In the genomic region with DNA sequence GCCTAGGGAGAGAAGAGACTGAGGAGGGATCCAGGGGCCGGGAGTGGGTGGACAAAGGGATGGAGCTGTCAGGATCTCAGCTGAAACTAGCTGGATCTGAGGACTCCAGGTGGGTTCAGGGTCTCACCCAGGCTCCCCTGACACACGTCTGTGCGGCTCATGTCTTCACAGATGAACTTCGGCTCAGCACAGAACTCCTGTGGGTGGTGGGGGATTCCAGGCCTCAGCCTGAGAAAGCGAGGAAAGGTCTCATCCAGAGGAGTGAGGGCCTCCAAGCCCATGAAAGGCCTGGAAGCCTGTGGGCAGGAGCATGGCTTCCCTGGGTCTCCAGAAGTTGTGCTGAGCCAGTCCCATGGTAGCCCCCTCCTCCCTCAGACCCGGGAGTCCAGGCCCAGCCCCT, we compare ENCODE assay signal across 22 cellular contexts. TPM values are rescaled to one million over a fixed set of nuclear protein-coding genes. Genes with fewer than 3 reads are reported as not detected.
DNase-seq lines count a peak whose midpoint lies in the region; ATAC-seq, FAIRE-seq and TF ChIP-seq lines count a peak whose summit lies in the region.
"Had no signal": no experiment of that assay in that cellular context is flagged by ENCODE, and none has a peak within 500 bp of the region (broad histone marks: within the 10 kb centered on the region; RNA-seq: fewer than 3 reads in every experiment).

No MANE protein-coding gene starts in this region.

- H3K9ac ChIP-seq in HepG2 (ENCODE audit: insufficient read depth, low read depth, low read length): peak overlapping the region; percentile 39; the same call in 1 of the 2 replicates

- H3K4me3 ChIP-seq in HepG2 (replicated peaks in 1 of 3; ENCODE audit: insufficient read depth in 1 of 3, low read depth in 2 of 3, low read length in 3 of 3) (no peak overlapping the region), small intestine (ENCODE audit: low read depth in 1 of 2, low read length in 2 of 2) (no peak overlapping the region)
- H3K4me3 ChIP-seq: GM23338 had no signal

- BruUV-seq in HepG2 (replicated peaks; lab: Mats Ljungman, UMichigan): no TSS peak

- intact Hi-C loops in HepG2 (cut with micrococcal nuclease; ENCODE audit: unreplicated experiment): no loop called here

- H4K20me1 ChIP-seq in HepG2 (ENCODE audit: insufficient read depth, low read length): no peaks in the 10 kb centered on the region

- H3K4me1 ChIP-seq in HepG2 (ENCODE audit: insufficient read depth, low read length) (peaks cover 38% of the 10 kb centered on the region), small intestine (ENCODE audit: control insufficient read depth in 2 of 2, insufficient read depth in 1 of 2, low read depth in 1 of 2, low read length in 1 of 2) (no peaks in the 10 kb centered on the region)

- H3K36me3 ChIP-seq in HepG2 (replicated peaks in 1 of 2; ENCODE audit: control insufficient read depth in 1 of 2, insufficient read depth in 2 of 2, low read length in 2 of 2): no peaks in the 10 kb centered on the region
- H3K36me3 ChIP-seq in small intestine (ENCODE audit: control insufficient read depth in 2 of 2, insufficient read depth in 2 of 2, low read length in 2 of 2): no peaks in the 10 kb centered on the region

- peak; percentile 22 for DNase-seq in 8988T
- peak; percentile 9 for DNase-seq in D721Med (ENCODE audit: insufficient read length, low spot score)
- DNase-seq in HuH-7.5 (ENCODE audit: low spot score): peak; percentile 6
- DNase-seq in HepG2 (ENCODE audit: low spot score): no peak
- DNase-seq in small intestine: no peak
- no peak for DNase-seq in inferior parietal cortex (ENCODE audit: extremely low spot score)
- DNase-seq in activated naive CD4-positive, alpha-beta T cell treated with anti-CD3 and anti-CD28 coated beads, Interleukin-2, amount 50 U/mL, for 16 hours: no peak
- no peak for DNase-seq in NCI-H1436 (lab: John Stamatoyannopoulos, UW)
- DNase-seq: C1 segment of cervical spinal cord; CD8-positive, alpha-beta memory T cell; DMS79; KBM-7; NCI-H1105 treated with DMSO at 0.1 percent for 48 hours; NCI-H1694 treated with DMSO at 0.1 percent for 48 hours; NCI-H510A; NCI-H748 treated with DMSO at 0.1 percent for 48 hours had no signal

- no peak overlapping the region for H3K27ac ChIP-seq in HepG2 (ENCODE audit: extremely low read length, insufficient read depth, low read length)
- H3K27ac ChIP-seq in small intestine (ENCODE audit: low read depth in 1 of 2, low read length in 1 of 2): no peak overlapping the region

- TF ChIP-seq RAD21 in HepG2 (CRISPR knock-in tag; IDR thresholded peaks at IDR 0.05): no peak

- no peaks in the 10 kb centered on the region for H3K79me2 ChIP-seq in HepG2 (ENCODE audit: insufficient read depth, low read length)

- no peak; the same call in 2 of the 3 replicates for ATAC-seq in HepG2
- ATAC-seq: GM23338, Right ventricle myocardium inferior had no signal

- CTCF ChIA-PET in HepG2 (lab: Yijun Ruan, JAX; ENCODE audit: low intra/inter-chr PET ratio, low total read pairs): no interaction called here

- whole genome bisulfite sequencing in HepG2 (ENCODE audit: low lambda C conversion rate): 82% methylated on average over 5 of the region's 6 CpGs
- 81 to 86% (median 81%) methylated on average over 6 of the region's 6 CpGs for WGBS in small intestine, 3 donors

- in situ Hi-C loops in HepG2 (cut with HindIII; ENCODE audit: extremely low pct_ligation_motif_present, low pct_unique_long_range_greater_than_20kb): loop anchor here (5.0 to 25.0 kb wide), 2 partner anchors 89 to 169 kb away; a partner anchor contains a TSS

- no peaks in the 10 kb centered on the region for H3K9me3 ChIP-seq in HepG2 (ENCODE audit: low read length)
- H3K9me3 ChIP-seq in small intestine (ENCODE audit: control insufficient read depth, low read depth): no peaks in the 10 kb centered on the region

- no peak overlapping the region for H2AFZ ChIP-seq in HepG2 (ENCODE audit: low read length)
- H2AFZ ChIP-seq: GM23338 had no signal

- FAIRE-seq in D721Med (lab: Jason Lieb, UNC) (no peak), HepG2 (lab: Jason Lieb, UNC) (no peak), small intestine (lab: Jason Lieb, UNC) (no peak)
- FAIRE-seq: RCC 7860 had no signal

- POLR2A ChIA-PET in HepG2 (lab: Yijun Ruan, JAX): no interaction called here

- H3K27me3 ChIP-seq in HepG2 (ENCODE audit: control insufficient read depth in 1 of 2, insufficient read depth in 2 of 2, low read length in 2 of 2): no peaks in the 10 kb centered on the region
- no peaks in the 10 kb centered on the region for H3K27me3 ChIP-seq in small intestine (ENCODE audit: control insufficient read depth in 2 of 2, insufficient read depth in 2 of 2, low read length in 2 of 2)

- H3K4me2 ChIP-seq in HepG2 (ENCODE audit: low read depth, low read length): peak overlapping the region; percentile 15; the same call in 1 of the 2 replicates
- H3K4me2 ChIP-seq: GM23338 had no signal

- TF ChIP-seq POLR2A in HepG2 (IDR thresholded peaks at IDR 0.05; ENCODE audit: insufficient read depth in 1 of 2, low read depth in 2 of 2, low read length in 2 of 2): no peak

- no peak for TF ChIP-seq EP300 in HepG2 (IDR thresholded peaks at IDR 0.05; ENCODE audit: low read depth in 2 of 2, low read length in 2 of 2)
- TF ChIP-seq EP300 in HepG2 (CRISPR knock-in tag; IDR thresholded peaks at IDR 0.05; ENCODE audit: borderline replicate concordance): no peak

- no peak for TF ChIP-seq CTCF in D721Med (IDR thresholded peaks at IDR 0.05; ENCODE audit: insufficient read depth, missing control alignments)
- no peak for TF ChIP-seq CTCF in HepG2 (CRISPR knock-in tag; IDR thresholded peaks at IDR 0.05)

RNA-seq across cellular contexts. Expression of a gene that starts 1.4 kb away (rescaled TPM):
- total RNA-seq in HepG2 (2016; rRNA removed; fragmentation: Illumina TruSeq; extraction: Trizol): 0.62 and 1.6 TPM in 2 replicates
- 1.0 and 1.2 TPM in 2 replicates for total RNA-seq in HepG2 (2016; cell fraction: cytosol; rRNA removed; fragmentation: Illumina TruSeq; extraction: Trizol; ENCODE audit: low read depth)
- total RNA-seq in HepG2 (2016; cell fraction: insoluble cytoplasmic fraction; rRNA removed; fragmentation: Illumina TruSeq; extraction: Trizol): 0.30 and 1.3 TPM in 2 replicates
- 0.49 and 0.59 TPM in 2 replicates for total RNA-seq in HepG2 (2016; cell fraction: membrane; rRNA removed; fragmentation: Illumina TruSeq; extraction: Trizol)
- 2.3 and 2.9 TPM in 2 replicates for total RNA-seq in HepG2 (2016; cell fraction: nucleus; rRNA removed; fragmentation: Illumina TruSeq; extraction: Trizol)
- polyA plus RNA-seq in HepG2 (2011; rRNA removed) (13.6 and 20.4 TPM in 2 replicates), small intestine (10 to 100 TPM in 1 of 3 donors, 1 to 10 TPM in 2; 2.4 to 26.1 (median 2.7) TPM)
- polyA plus RNA-seq in HepG2 (2011; cell fraction: cytosol; rRNA removed): 3.4 and 3.8 TPM in 2 replicates
- 230 and 249 TPM in 2 replicates for polyA plus RNA-seq in HepG2 (2011; cell fraction: nucleus; rRNA removed)
- 8.4 and 11.4 TPM in 2 replicates for polyA plus RNA-seq in HepG2 (2012)
- polyA plus RNA-seq in HepG2 (2016; cell fraction: cytosol; fragmentation: Illumina TruSeq; extraction: Trizol; ENCODE audit: low read depth): 0.35 and 0.73 TPM in 2 replicates
- 0.66 and 0.96 TPM in 2 replicates for polyA plus RNA-seq in HepG2 (2016; cell fraction: insoluble cytoplasmic fraction; fragmentation: Illumina TruSeq; extraction: Trizol; ENCODE audit: low read depth)
- polyA plus RNA-seq in HepG2 (2016; cell fraction: membrane; fragmentation: Illumina TruSeq; extraction: Trizol; ENCODE audit: low read depth): 0.66 and 0.81 TPM in 2 replicates
- 16.2 and 18.9 TPM in 2 replicates for polyA plus RNA-seq in HepG2 (2016; cell fraction: nucleus; fragmentation: Illumina TruSeq; extraction: Trizol; ENCODE audit: insufficient read depth, low read depth)
- polyA minus RNA-seq in HepG2 (2011; rRNA and poly(A)+ RNA removed; ENCODE audit: low replicate concordance): 4.4 TPM in 1 of 2 replicates, not detected in the other
- polyA minus RNA-seq in HepG2 (2011; cell fraction: cytosol; rRNA and poly(A)+ RNA removed): 0.69 and 2.0 TPM in 2 replicates
- 10.0 and 11.6 TPM in 2 replicates for polyA minus RNA-seq in HepG2 (2011; cell fraction: nucleus; rRNA and poly(A)+ RNA removed)
- total RNA-seq: Right ventricle myocardium inferior had no signal

RNA-seq across cellular contexts. Expression of a gene that starts 30.4 kb away (rescaled TPM):
- total RNA-seq in HepG2 (2016; rRNA removed; fragmentation: Illumina TruSeq; extraction: Trizol): not detected in 2 replicates
- not detected in 2 replicates for total RNA-seq in HepG2 (2016; cell fraction: cytosol; rRNA removed; fragmentation: Illumina TruSeq; extraction: Trizol; ENCODE audit: low read depth)
- total RNA-seq in HepG2 (2016; cell fraction: insoluble cytoplasmic fraction; rRNA removed; fragmentation: Illumina TruSeq; extraction: Trizol): not detected in 2 replicates
- total RNA-seq in HepG2 (2016; cell fraction: membrane; rRNA removed; fragmentation: Illumina TruSeq; extraction: Trizol): 0.93 TPM in 1 of 2 replicates, not detected in the other
- total RNA-seq in HepG2 (2016; cell fraction: nucleus; rRNA removed; fragmentation: Illumina TruSeq; extraction: Trizol): not detected in 2 replicates
- polyA plus RNA-seq in HepG2 (2011; rRNA removed): 0.73 and 0.85 TPM in 2 replicates
- polyA plus RNA-seq in HepG2 (2011; cell fraction: cytosol; rRNA removed): 1.6 and 1.9 TPM in 2 replicates
- 1.7 and 2.4 TPM in 2 replicates for polyA plus RNA-seq in HepG2 (2011; cell fraction: nucleus; rRNA removed)
- polyA plus RNA-seq in HepG2 (2012): 0.35 TPM in 1 of 2 replicates, not detected in the other
- polyA plus RNA-seq in HepG2 (2016; cell fraction: cytosol; fragmentation: Illumina TruSeq; extraction: Trizol; ENCODE audit: low read depth): not detected in 2 replicates
- not detected in 2 replicates for polyA plus RNA-seq in HepG2 (2016; cell fraction: insoluble cytoplasmic fraction; fragmentation: Illumina TruSeq; extraction: Trizol; ENCODE audit: low read depth)
- 0.63 TPM in 1 of 2 replicates, not detected in the other for polyA plus RNA-seq in HepG2 (2016; cell fraction: membrane; fragmentation: Illumina TruSeq; extraction: Trizol; ENCODE audit: low read depth)
- polyA plus RNA-seq in HepG2 (2016; cell fraction: nucleus; fragmentation: Illumina TruSeq; extraction: Trizol; ENCODE audit: insufficient read depth, low read depth): not detected in 2 replicates
- 0.58 TPM in 1 of 2 replicates, not detected in the other for polyA minus RNA-seq in HepG2 (2011; rRNA and poly(A)+ RNA removed; ENCODE audit: low replicate concordance)
- not detected in 2 replicates for polyA minus RNA-seq in HepG2 (2011; cell fraction: cytosol; rRNA and poly(A)+ RNA removed)
- polyA minus RNA-seq in HepG2 (2011; cell fraction: nucleus; rRNA and poly(A)+ RNA removed): 0.99 TPM in 1 of 2 replicates, not detected in the other
- polyA plus RNA-seq in small intestine: 1 to 10 TPM in 1 of 3 donors, not detected in 2; 1.1 TPM
- total RNA-seq: A673; CD8-positive, alpha-beta memory T cell; G401; GM23338; OCI-LY7; Right ventricle myocardium inferior had no signal
- polyA plus RNA-seq: CD8-positive, alpha-beta memory T cell had no signal

RNA-seq across cellular contexts. Expression of a gene that starts 46.1 kb away (rescaled TPM):
- 0.73 and 1.7 TPM in 2 replicates for total RNA-seq in HepG2 (2016; rRNA removed; fragmentation: Illumina TruSeq; extraction: Trizol)
- not detected in 2 replicates for total RNA-seq in HepG2 (2016; cell fraction: cytosol; rRNA removed; fragmentation: Illumina TruSeq; extraction: Trizol; ENCODE audit: low read depth)
- total RNA-seq in HepG2 (2016; cell fraction: insoluble cytoplasmic fraction; rRNA removed; fragmentation: Illumina TruSeq; extraction: Trizol): 0.80 and 2.9 TPM in 2 replicates
- 0.77 TPM in 1 of 2 replicates, not detected in the other for total RNA-seq in HepG2 (2016; cell fraction: membrane; rRNA removed; fragmentation: Illumina TruSeq; extraction: Trizol)
- not detected in 2 replicates for total RNA-seq in HepG2 (2016; cell fraction: nucleus; rRNA removed; fragmentation: Illumina TruSeq; extraction: Trizol)
- polyA plus RNA-seq in HepG2 (2011; rRNA removed) (2.1 and 4.0 TPM in 2 replicates), small intestine (1 to 10 TPM in 2 of 3 donors, not detected in 1; 2.0 to 5.4 TPM)
- 4.6 and 7.7 TPM in 2 replicates for polyA plus RNA-seq in HepG2 (2011; cell fraction: cytosol; rRNA removed)
- polyA plus RNA-seq in HepG2 (2011; cell fraction: nucleus; rRNA removed): 2.3 and 3.2 TPM in 2 replicates
- 1.6 and 3.8 TPM in 2 replicates for polyA plus RNA-seq in HepG2 (2012)
- 0.27 and 0.35 TPM in 2 replicates for polyA plus RNA-seq in HepG2 (2016; cell fraction: cytosol; fragmentation: Illumina TruSeq; extraction: Trizol; ENCODE audit: low read depth)
- polyA plus RNA-seq in HepG2 (2016; cell fraction: insoluble cytoplasmic fraction; fragmentation: Illumina TruSeq; extraction: Trizol; ENCODE audit: low read depth): 1.1 and 1.9 TPM in 2 replicates
- polyA plus RNA-seq in HepG2 (2016; cell fraction: membrane; fragmentation: Illumina TruSeq; extraction: Trizol; ENCODE audit: low read depth): 0.50 TPM in 1 of 2 replicates, not detected in the other
- polyA plus RNA-seq in HepG2 (2016; cell fraction: nucleus; fragmentation: Illumina TruSeq; extraction: Trizol; ENCODE audit: insufficient read depth, low read depth): 2.2 TPM in 1 of 2 replicates, not detected in the other
- 0.37 TPM in 1 of 2 replicates, not detected in the other for polyA minus RNA-seq in HepG2 (2011; rRNA and poly(A)+ RNA removed; ENCODE audit: low replicate concordance)
- 2.1 TPM in 1 of 2 replicates, not detected in the other for polyA minus RNA-seq in HepG2 (2011; cell fraction: cytosol; rRNA and poly(A)+ RNA removed)
- polyA minus RNA-seq in HepG2 (2011; cell fraction: nucleus; rRNA and poly(A)+ RNA removed): not detected in 2 replicates
- total RNA-seq: A673; CD8-positive, alpha-beta memory T cell; G401; OCI-LY7; Right ventricle myocardium inferior had no signal
- polyA plus RNA-seq: CD8-positive, alpha-beta memory T cell had no signal

Comparison
In these comparisons a context has a peak if more than half of its experiments do, and no peak if none do; other contexts are left out.
1. DNase-seq: peak in 8988T (single experiment), D721Med (single experiment) and HuH-7.5 (single experiment); none in HepG2 (single experiment), small intestine (single experiment), inferior parietal cortex (single experiment), activated naive CD4-positive, alpha-beta T cell treated with anti-CD3 and anti-CD28 coated beads, Interleukin-2, amount 50 U/mL, for 16 hours (single experiment) and NCI-H1436 (single experiment).